In the genomic region with DNA sequence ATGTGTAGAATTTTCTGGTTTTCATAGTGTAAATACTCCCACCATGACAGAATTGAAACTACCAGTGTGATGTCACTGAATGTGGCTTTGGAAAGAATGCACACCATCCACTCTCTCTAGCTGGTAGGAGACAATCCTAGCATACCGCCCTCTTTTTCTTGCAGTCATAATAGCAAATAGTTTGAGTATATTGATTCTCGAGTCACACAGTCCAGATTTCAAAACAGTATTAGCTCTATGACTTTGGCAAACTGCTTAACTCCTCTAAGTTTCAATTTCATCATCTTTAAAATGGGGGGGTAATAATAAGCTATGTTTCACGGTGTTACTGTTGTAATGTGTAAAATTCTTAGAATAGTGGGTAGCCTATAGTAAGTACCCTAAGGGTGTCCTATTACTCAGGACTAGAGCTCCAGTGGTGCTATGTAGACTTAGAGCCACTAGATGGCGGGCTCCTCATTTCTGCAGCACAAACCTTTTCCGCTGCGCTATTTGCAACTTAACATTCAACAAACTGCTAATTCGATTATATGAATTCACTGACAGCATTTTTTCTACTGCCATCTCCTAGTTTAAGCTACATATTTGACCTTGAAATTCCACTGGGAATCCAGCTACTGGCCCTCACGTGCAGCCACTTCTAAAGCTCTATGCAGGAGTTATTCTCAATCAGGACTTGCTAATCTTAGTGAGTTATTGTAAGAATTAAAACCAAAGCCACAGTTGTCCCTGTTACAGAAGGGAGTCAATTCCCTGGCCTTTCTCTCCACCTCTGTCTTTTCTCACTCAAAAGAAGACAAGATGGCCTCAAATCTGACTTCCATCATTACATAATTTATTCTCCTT, we compare ENCODE assay signal across 8 cellular contexts. TPM values are rescaled to one million over a fixed set of nuclear protein-coding genes. Genes with fewer than 3 reads are reported as not detected.
DNase-seq lines count a peak whose midpoint lies in the region; ATAC-seq and TF ChIP-seq lines count a peak whose summit lies in the region.

No MANE protein-coding gene starts in this region.

- H2AFZ ChIP-seq in SU-DHL-6 (ENCODE audit: low read depth, low read length, severe bottlenecking) = no peak overlapping the region
- peak overlapping the region; percentile 13 for H2AFZ ChIP-seq in hepatocyte

- H3K36me3 ChIP-seq in SU-DHL-6 (ENCODE audit: low read length) (no peaks in the 10 kb centered on the region), hepatocyte (replicated peaks; ENCODE audit: insufficient read depth, low read depth) (no peaks in the 10 kb centered on the region)

- H3K9me2 ChIP-seq in SU-DHL-6 (replicated peaks; ENCODE audit: insufficient read depth, low read length) = no peaks in the 10 kb centered on the region
- no peaks in the 10 kb centered on the region for H3K9me2 ChIP-seq in hepatocyte (replicated peaks; ENCODE audit: insufficient read depth)

- peak; percentile 91 for ATAC-seq in HG02610 (IDR thresholded peaks at IDR 0.05; ENCODE audit: unreplicated experiment)

- WGBS in hepatocyte (ENCODE audit: low lambda C conversion rate, missing lambda C conversion rate) = 13% methylated on average over 8 of the region's 8 CpGs

- H4K20me1 ChIP-seq in SU-DHL-6 (ENCODE audit: low read depth, low read length) (no peaks in the 10 kb centered on the region), hepatocyte (ENCODE audit: insufficient read depth, poor library complexity, severe bottlenecking) (no peaks in the 10 kb centered on the region)

- H3K4me2 ChIP-seq in SU-DHL-6 (ENCODE audit: low read depth, low read length, poor library complexity, severe bottlenecking) = no peak overlapping the region
- H3K4me2 ChIP-seq in hepatocyte = peak overlapping the region; percentile 59

- peaks cover 3% of the 10 kb centered on the region for H3K4me1 ChIP-seq in hepatocyte (ENCODE audit: insufficient read depth)

- DNase-seq in NCI-H1105 (lab: John Stamatoyannopoulos, UW) = peak; percentile 58
- peak in 42 of 56 donors; percentile 6 to 84 (median 37) for DNase-seq in amygdala (lab: John Stamatoyannopoulos, UW)
- DNase-seq in hepatocyte (ENCODE audit: low spot score) = peak; percentile 87
- peak; percentile 60 for DNase-seq in skeletal muscle cell (ENCODE audit: low read depth)
- DNase-seq in GOT3 (lab: John Stamatoyannopoulos, UW) = no peak

- H3K79me2 ChIP-seq in SU-DHL-6 (ENCODE audit: insufficient read depth, low read length) = no peaks in the 10 kb centered on the region
- no peaks in the 10 kb centered on the region for H3K79me2 ChIP-seq in hepatocyte

- no peak overlapping the region for H3K4me3 ChIP-seq in SU-DHL-6 (ENCODE audit: insufficient read depth, low read length, poor library complexity, severe bottlenecking)
- H3K4me3 ChIP-seq in hepatocyte = no peak overlapping the region
- H3K4me3 ChIP-seq in skeletal muscle cell (ENCODE audit: low read depth, low read length) = no peak overlapping the region

- TF ChIP-seq CTCF in GM12874 (IDR thresholded peaks at IDR 0.05; ENCODE audit: insufficient read depth, low read depth, low read length) (peak; percentile 79), SU-DHL-6 (IDR thresholded peaks at IDR 0.05; ENCODE audit: insufficient read depth, low read length, poor library complexity, severe bottlenecking) (peak; percentile 56), hepatocyte (IDR thresholded peaks at IDR 0.05; ENCODE audit: poor library complexity) (peak; percentile 96)

- no peak overlapping the region for H3K9ac ChIP-seq in SU-DHL-6 (ENCODE audit: low read length)

- no peaks in the 10 kb centered on the region for H3K27me3 ChIP-seq in SU-DHL-6 (ENCODE audit: low read length)
- H3K27me3 ChIP-seq in hepatocyte = no peaks in the 10 kb centered on the region

- H3F3A ChIP-seq in SU-DHL-6 (ENCODE audit: insufficient read depth) = no peaks in the 10 kb centered on the region

- H3K27ac ChIP-seq in SU-DHL-6 (ENCODE audit: low read depth, low read length) (no peak overlapping the region), hepatocyte (peak overlapping the region; percentile 21)

- peaks cover 4% of the 10 kb centered on the region; the same call in 1 of the 2 replicates for H3K9me3 ChIP-seq in SU-DHL-6 (ENCODE audit: insufficient read depth, low read length)
- peaks cover 5% of the 10 kb centered on the region for H3K9me3 ChIP-seq in hepatocyte (ENCODE audit: low read depth)

RNA-seq across cellular contexts. Expression of a gene that starts 18.7 kb away (rescaled TPM):
- not detected in 2 replicates for total RNA-seq in hepatocyte
- not detected in 2 replicates for polyA plus RNA-seq in hepatocyte

RNA-seq across cellular contexts. Expression of a gene that starts 22.7 kb away (rescaled TPM):
- 224 and 233 TPM in 2 replicates for total RNA-seq in hepatocyte
- 217 and 243 TPM in 2 replicates for polyA plus RNA-seq in hepatocyte

RNA-seq across cellular contexts. Expression of a gene that starts 44.2 kb away (rescaled TPM):
- 19.8 and 21.0 TPM in 2 replicates for total RNA-seq in hepatocyte
- polyA plus RNA-seq in hepatocyte = 9.1 and 15.6 TPM in 2 replicates

RNA-seq across cellular contexts. Expression of a gene that starts 47.6 kb away (rescaled TPM):
- total RNA-seq in hepatocyte = 11.9 and 13.6 TPM in 2 replicates
- polyA plus RNA-seq in hepatocyte = 8.5 and 10.6 TPM in 2 replicates

RNA-seq across cellular contexts. Expression of a gene that starts 57.3 kb away (rescaled TPM):
- not detected in 2 replicates for total RNA-seq in hepatocyte
- 0.56 TPM in 1 of 2 replicates, not detected in the other for polyA plus RNA-seq in hepatocyte
